In the genomic region with DNA sequence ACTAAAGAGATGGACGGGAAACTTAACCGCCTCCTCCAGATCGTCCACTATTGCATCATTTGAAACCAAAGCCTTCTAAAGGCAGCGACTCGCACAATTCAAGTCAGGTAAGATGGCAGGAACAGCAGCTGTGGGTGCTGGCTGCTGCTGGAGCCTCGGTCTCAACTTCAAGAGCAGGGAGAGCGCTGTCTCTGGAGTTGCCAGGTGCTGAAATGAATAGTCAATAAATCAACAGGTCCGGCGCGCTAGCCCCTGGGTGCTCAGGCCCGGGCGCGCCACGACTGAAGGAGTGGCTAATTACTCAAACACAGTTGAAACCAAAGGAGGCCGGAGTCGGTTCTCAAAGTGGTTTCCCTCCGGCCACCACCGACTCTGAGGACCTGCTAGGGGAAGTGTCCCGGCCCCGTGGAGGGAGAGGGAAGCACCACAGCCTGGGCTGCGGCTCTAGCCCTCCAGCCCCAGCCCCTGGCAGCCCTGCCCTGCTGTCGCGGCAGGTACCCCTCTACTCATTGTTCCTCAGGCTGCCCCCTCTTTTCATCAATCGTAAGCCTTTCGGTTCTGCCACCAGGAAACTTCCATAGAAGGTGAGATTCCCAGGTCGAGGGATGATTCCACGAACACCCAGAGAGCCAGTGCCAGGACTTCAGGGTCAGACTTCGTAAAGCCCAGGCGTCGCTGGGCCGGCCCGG, we compare ENCODE assay signal across 8 cellular contexts. TPM values are rescaled to one million over a fixed set of nuclear protein-coding genes. Genes with fewer than 3 reads are reported as not detected.
A peak's percentile ranks its signal among the peaks of the same experiment; 100 is the strongest.
DNase-seq lines count a peak whose midpoint lies in the region; ATAC-seq and TF ChIP-seq lines count a peak whose summit lies in the region.

No MANE protein-coding gene starts in this region.

- peak; percentile 58 for ATAC-seq in CD4-positive, alpha-beta T cell (ENCODE audit: poor library complexity)
- ATAC-seq in HG03139 (IDR thresholded peaks at IDR 0.05; ENCODE audit: unreplicated experiment), result no peak

- H3K4me3 Mint-ChIP-seq in CD4-positive, alpha-beta T cell, result peak overlapping the region; percentile 99
- peak overlapping the region; percentile 92 for H3K4me3 Mint-ChIP-seq in activated CD4-positive, alpha-beta memory T cell treated with anti-CD3 and anti-CD28 coated beads, Interleukin-2, amount 10 ng/mL, durations not matched to agents 7 days and 5 days

- peak overlapping the region; percentile 87 for H3K27ac Mint-ChIP-seq in CD4-positive, alpha-beta T cell
- H3K27ac Mint-ChIP-seq in activated CD4-positive, alpha-beta memory T cell treated with anti-CD3 and anti-CD28 coated beads, Interleukin-2, amount 10 ng/mL, durations not matched to agents 7 days and 5 days, result peak overlapping the region; percentile 77

- POLR2A ChIA-PET in CD4-positive, alpha-beta T cell (lab: Charles Lee), result interaction anchor here (1.0 to 4.6 kb wide), 4 partner anchors 10 to 205 kb away, joined by 3 to 56 read pairs (median 12); a partner anchor contains a TSS
- POLR2A ChIA-PET in activated CD4-positive, alpha-beta memory T cell treated with anti-CD3 and anti-CD28 coated beads, Interleukin-2, amount 10 ng/mL, durations not matched to agents 7 days and 5 days (lab: Charles Lee), result interaction anchor here (1.1 to 3.4 kb wide), 6 partner anchors 11 to 205 kb away, joined by 3 to 36 read pairs (median 4); a partner anchor contains a TSS

- H3K9me3 Mint-ChIP-seq in CD4-positive, alpha-beta T cell, result no peaks in the 10 kb centered on the region
- H3K9me3 Mint-ChIP-seq in activated CD4-positive, alpha-beta memory T cell treated with anti-CD3 and anti-CD28 coated beads, Interleukin-2, amount 10 ng/mL, durations not matched to agents 7 days and 5 days, result no peaks in the 10 kb centered on the region

- 0 to 5% methylated on average over 3 to 29 of the region's 32 CpGs for WGBS in transverse colon (ENCODE audit: low coverage in 1 of 2), 2 donors

- peak overlapping the region; percentile 69 for H3K4me3 ChIP-seq in HAP-1
- H3K4me3 ChIP-seq in epithelial cell of esophagus (ENCODE audit: low read length), result peak overlapping the region; percentile 70
- peak overlapping the region; percentile 78 to 95 (median 86) for H3K4me3 ChIP-seq in transverse colon

- H3K27me3 Mint-ChIP-seq in CD4-positive, alpha-beta T cell, result no peaks in the 10 kb centered on the region
- H3K27me3 Mint-ChIP-seq in activated CD4-positive, alpha-beta memory T cell treated with anti-CD3 and anti-CD28 coated beads, Interleukin-2, amount 10 ng/mL, durations not matched to agents 7 days and 5 days, result no peaks in the 10 kb centered on the region

- TF ChIP-seq EP300 in transverse colon (IDR thresholded peaks at IDR 0.05; ENCODE audit: low read depth), result no peak

- H3K4me1 Mint-ChIP-seq in CD4-positive, alpha-beta T cell (ENCODE audit: low read depth), result peaks cover 59% of the 10 kb centered on the region
- peaks cover 53% of the 10 kb centered on the region for H3K4me1 Mint-ChIP-seq in activated CD4-positive, alpha-beta memory T cell treated with anti-CD3 and anti-CD28 coated beads, Interleukin-2, amount 10 ng/mL, durations not matched to agents 7 days and 5 days

- CTCF ChIA-PET in CD4-positive, alpha-beta T cell (lab: Charles Lee), result interaction anchor here (1.9 to 3.0 kb wide), 2 partner anchors 13 to 28 kb away, joined by 4 to 12 read pairs; no protein-coding TSS in a partner anchor
- CTCF ChIA-PET in activated CD4-positive, alpha-beta memory T cell treated with anti-CD3 and anti-CD28 coated beads, Interleukin-2, amount 10 ng/mL, durations not matched to agents 7 days and 5 days (lab: Charles Lee), result interaction anchor here (0.8 to 2.9 kb wide), 4 partner anchors 10 to 146 kb away, joined by 3 to 9 read pairs (median 4); no protein-coding TSS in a partner anchor

- H3K9me3 ChIP-seq in CD4-positive, alpha-beta T cell (ENCODE audit: control insufficient read depth, low read length), result no peaks in the 10 kb centered on the region
- H3K9me3 ChIP-seq in HAP-1, result no peaks in the 10 kb centered on the region
- no peaks in the 10 kb centered on the region for H3K9me3 ChIP-seq in transverse colon

- H3K36me3 Mint-ChIP-seq in CD4-positive, alpha-beta T cell (ENCODE audit: low read depth), result peaks cover 20% of the 10 kb centered on the region
- H3K36me3 Mint-ChIP-seq in activated CD4-positive, alpha-beta memory T cell treated with anti-CD3 and anti-CD28 coated beads, Interleukin-2, amount 10 ng/mL, durations not matched to agents 7 days and 5 days (ENCODE audit: low read depth), result peaks cover 23% of the 10 kb centered on the region

- intact Hi-C loops in CD4-positive, alpha-beta T cell (cut with DNase I, micrococcal nuclease), result loop anchor here in 1 of 2 experiments (2.0 to 5.0 kb wide), 2 partner anchors 27 to 116 kb away; a partner anchor contains a TSS
- intact Hi-C loops in transverse colon (cut with DNase I; ENCODE audit: low total_unique reads), result loop anchor here (10.0 kb wide), 1 partner anchor 1409 kb away; no protein-coding TSS in a partner anchor

- DNase-seq in CD4-positive, alpha-beta T cell, result peak in 7 of 10 experiments; percentile 22 to 48 (median 37)
- peak in 1 of 2 experiments; percentile 51 for DNase-seq in HAP-1 (ENCODE audit: low spot score in 2 of 2)
- peak; percentile 67 for DNase-seq in NCI-H2107 (lab: John Stamatoyannopoulos, UW)
- peak; percentile 60 for DNase-seq in activated CD4-positive, alpha-beta memory T cell treated with anti-CD3 and anti-CD28 coated beads, Interleukin-2, amount 10 ng/mL, durations not matched to agents 7 days and 5 days
- peak; percentile 89 for DNase-seq in epithelial cell of esophagus (ENCODE audit: low read depth)
- DNase-seq in mucosa of gallbladder (ENCODE audit: low spot score), result peak; percentile 79
- DNase-seq in transverse colon, result peak; percentile 78

- H3K27me3 ChIP-seq in CD4-positive, alpha-beta T cell (ENCODE audit: control insufficient read depth, insufficient read depth, low read length), result no peaks in the 10 kb centered on the region
- H3K27me3 ChIP-seq in HAP-1 (ENCODE audit: low read depth) (no peaks in the 10 kb centered on the region), transverse colon (no peaks in the 10 kb centered on the region)

- peak overlapping the region; percentile 75 for H3K27ac ChIP-seq in CD4-positive, alpha-beta T cell (ENCODE audit: low read depth, low read length)
- H3K27ac ChIP-seq in transverse colon, result peak overlapping the region; percentile 89 to 95 (median 93)

- no peaks in the 10 kb centered on the region for H3K36me3 ChIP-seq in HAP-1 (replicated peaks)
- no peaks in the 10 kb centered on the region for H3K36me3 ChIP-seq in transverse colon

- no peak for TF ChIP-seq CTCF in CD4-positive, alpha-beta T cell (IDR thresholded peaks at IDR 0.05)
- TF ChIP-seq CTCF in epithelial cell of esophagus (IDR thresholded peaks at IDR 0.05; ENCODE audit: insufficient read depth, low read depth, low read length, missing control alignments) (no peak), transverse colon (IDR thresholded peaks at IDR 0.05) (no peak)

- H3K4me1 ChIP-seq in HAP-1, result peaks cover 3% of the 10 kb centered on the region
- H3K4me1 ChIP-seq in transverse colon, result peaks cover 7 to 23% (median 15%) of the 10 kb centered on the region in 4 donors

- in situ Hi-C loops in HAP-1 (cut with MboI; ENCODE audit: low sequenced_read_pairs), result loop anchor here (25.0 kb wide), 1 partner anchor 306 kb away; no protein-coding TSS in a partner anchor
- in situ Hi-C loops in transverse colon (cut with MboI; ENCODE audit: low pct_ligation_motif_present in 1 of 4, low pct_unique_long_range_greater_than_20kb in 1 of 4, low sequenced_read_pairs in 3 of 4), result loop anchor here in 1 of 4 donors (25.0 kb wide), 1 partner anchor 106 kb away; a partner anchor contains a TSS

- peak; percentile 49 for TF ChIP-seq POLR2A in transverse colon (IDR thresholded peaks at IDR 0.05)

RNA-seq across cellular contexts. Expression of a gene that starts 0.8 kb away (rescaled TPM):
- 10 to 100 TPM; 37.6 to 43.6 TPM for total RNA-seq in CD4-positive, alpha-beta T cell
- 10 to 100 TPM; 27.5 to 29.6 TPM for total RNA-seq in activated CD4-positive, alpha-beta memory T cell treated with anti-CD3 and anti-CD28 coated beads, Interleukin-2, amount 10 ng/mL, durations not matched to agents 7 days and 5 days
- total RNA-seq in mucosa of gallbladder (30.2 TPM), transverse colon (10 to 100 TPM; 23.3 to 62.8 (median 38.1) TPM)
